In genomic region chr3:39095778-39096177, GRCh38 we compare ENCODE assay signal across 14 cellular contexts.
"Had no signal": no experiment of that assay in that cellular context is flagged by ENCODE, and none has a peak within 500 bp of the region (broad histone marks: within the 10 kb centered on the region; RNA-seq: fewer than 3 reads in every experiment).

No MANE protein-coding gene starts in this region.

- H3K27me3 Mint-ChIP-seq: central memory CD8-positive, alpha-beta T cell; dendritic cell treated with granulocyte-macrophage colony-stimulating factor and Interleukin-4, amounts not matched to agents 40 ng/mL and 50 ng/mL, for 4 days had no signal

- H3K9me3 Mint-ChIP-seq: central memory CD8-positive, alpha-beta T cell; dendritic cell treated with granulocyte-macrophage colony-stimulating factor and Interleukin-4, amounts not matched to agents 40 ng/mL and 50 ng/mL, for 4 days; endodermal cell; neural crest cell had no signal

- DNase-seq: activated CD4-positive, alpha-beta T cell treated with anti-CD3 and anti-CD28 coated beads for 48 hours; activated effector memory CD4-positive, alpha-beta T cell treated with anti-CD3 and anti-CD28 coated beads, Interleukin-2, amount 50 U/mL, for 16 hours; endodermal cell; mesendoderm; small intestine; stomach had no signal

- ATAC-seq: esophagus mucosa, SK-N-SH treated with all-trans-retinoic acid at 6 μM for 48 hours had no signal

- H3K4me1 ChIP-seq: parathyroid adenoma had no signal

- H3K27me3 ChIP-seq: right atrium auricular region, stomach, tibial nerve had no signal

- H3K4me3 Mint-ChIP-seq: central memory CD8-positive, alpha-beta T cell; dendritic cell treated with granulocyte-macrophage colony-stimulating factor and Interleukin-4, amounts not matched to agents 40 ng/mL and 50 ng/mL, for 4 days; endodermal cell; neural crest cell had no signal

- H3K4me3 ChIP-seq: right atrium auricular region, stomach, tibial nerve had no signal

- H2AFZ ChIP-seq: parathyroid adenoma had no signal

- H3K27ac Mint-ChIP-seq: dendritic cell treated with granulocyte-macrophage colony-stimulating factor and Interleukin-4, amounts not matched to agents 40 ng/mL and 50 ng/mL, for 4 days; endodermal cell had no signal

- H3K9ac ChIP-seq: parathyroid adenoma had no signal

- H3K4me1 Mint-ChIP-seq: central memory CD8-positive, alpha-beta T cell; endodermal cell had no signal

- H3K9me3 ChIP-seq: right atrium auricular region, stomach, tibial nerve had no signal

- H3K27ac ChIP-seq: parathyroid adenoma, right atrium auricular region had no signal

- FAIRE-seq: small intestine had no signal
